Comparison of ENCODE assay signal across 13 cellular contexts in the genomic region with DNA sequence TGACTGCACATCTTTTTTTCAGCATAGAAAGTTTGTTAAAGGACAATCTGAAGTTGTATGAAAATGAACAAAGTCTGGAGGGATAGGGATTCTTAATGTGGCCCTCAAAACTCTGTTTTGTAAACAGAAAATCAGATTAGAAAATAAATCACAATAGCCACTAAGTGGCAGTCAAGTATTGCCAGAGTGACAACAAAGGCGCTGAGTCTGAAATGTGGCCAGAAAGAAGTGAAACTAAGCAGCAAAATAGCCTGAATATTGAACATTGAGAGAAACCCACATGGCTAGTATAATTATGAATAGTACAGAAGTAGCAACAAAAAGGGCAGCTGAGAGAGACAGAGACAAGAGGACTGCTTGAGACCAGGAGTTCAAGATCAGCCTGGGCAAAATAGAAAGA.
DNase-seq lines count a peak whose midpoint lies in the region; ATAC-seq and TF ChIP-seq lines count a peak whose summit lies in the region.
"Had no signal": no experiment of that assay in that cellular context is flagged by ENCODE, and none has a peak within 500 bp of the region (broad histone marks: within the 10 kb centered on the region; RNA-seq: fewer than 3 reads in every experiment).

No MANE protein-coding gene starts in this region.

- H3K36me3 Mint-ChIP-seq in natural killer cell, result no peaks in the 10 kb centered on the region
- H3K36me3 Mint-ChIP-seq in activated CD8-positive, alpha-beta memory T cell treated with anti-CD3 and anti-CD28 coated beads, Interleukin-2, amount 10 ng/mL, durations not matched to agents 7 days and 5 days, result no peaks in the 10 kb centered on the region

- H3K4me1 Mint-ChIP-seq in natural killer cell, result no peaks in the 10 kb centered on the region
- H3K4me1 Mint-ChIP-seq in activated CD8-positive, alpha-beta memory T cell treated with anti-CD3 and anti-CD28 coated beads, Interleukin-2, amount 10 ng/mL, durations not matched to agents 7 days and 5 days, result no peaks in the 10 kb centered on the region

- no peak for TF ChIP-seq CTCF in natural killer cell (IDR thresholded peaks at IDR 0.05)
- TF ChIP-seq CTCF in spleen (IDR thresholded peaks at IDR 0.05 in 8 of 11, conservative IDR thresholded peaks at IDR 0.05 in 3 of 11), result no peak

- no peak overlapping the region for H3K27ac ChIP-seq in spleen
- H3K27ac ChIP-seq: pancreas had no signal

- CTCF ChIA-PET in activated CD8-positive, alpha-beta memory T cell treated with anti-CD3 and anti-CD28 coated beads, Interleukin-2, amount 10 ng/mL, durations not matched to agents 7 days and 5 days (lab: Charles Lee), result no interaction called here

- TF ChIP-seq POLR2A in spleen (IDR thresholded peaks at IDR 0.05), result no peak

- no peaks in the 10 kb centered on the region for H3K9me3 Mint-ChIP-seq in natural killer cell
- H3K9me3 Mint-ChIP-seq in activated CD8-positive, alpha-beta memory T cell treated with anti-CD3 and anti-CD28 coated beads, Interleukin-2, amount 10 ng/mL, durations not matched to agents 7 days and 5 days (ENCODE audit: low read depth), result no peaks in the 10 kb centered on the region
- H3K9me3 Mint-ChIP-seq: stimulated activated naive CD8-positive, alpha-beta T cell treated with anti-CD3 and anti-CD28 coated beads, Interleukin-15, Interleukin-2, amounts not matched to agents 100 ng/mL and 50 ng/mL, for 24 hours had no signal

- no peaks in the 10 kb centered on the region for H3K9me3 ChIP-seq in spleen
- H3K9me3 ChIP-seq: pancreas had no signal

- peaks cover 3 to 22% of the 10 kb centered on the region in 2 donors for H3K27me3 Mint-ChIP-seq in natural killer cell (ENCODE audit: low read depth in 2 of 2)
- peaks cover 6% of the 10 kb centered on the region for H3K27me3 Mint-ChIP-seq in activated CD8-positive, alpha-beta memory T cell treated with anti-CD3 and anti-CD28 coated beads, Interleukin-2, amount 10 ng/mL, durations not matched to agents 7 days and 5 days
- H3K27me3 Mint-ChIP-seq: stimulated activated naive CD8-positive, alpha-beta T cell treated with anti-CD3 and anti-CD28 coated beads, Interleukin-15, Interleukin-2, amounts not matched to agents 100 ng/mL and 50 ng/mL, for 24 hours had no signal

- DNase-seq in COR-L47 (lab: John Stamatoyannopoulos, UW), result peak; percentile 4
- peak; percentile 9 for DNase-seq in RKO (ENCODE audit: low spot score)
- DNase-seq in natural killer cell, result no peak
- DNase-seq in activated CD8-positive, alpha-beta memory T cell treated with anti-CD3 and anti-CD28 coated beads, Interleukin-2, amount 10 ng/mL, durations not matched to agents 7 days and 5 days, result no peak
- DNase-seq in spleen, result no peak
- DNase-seq: AML-193; effector CD4-positive, alpha-beta T cell; pancreas; stimulated activated CD4-positive, alpha-beta T cell treated with anti-CD3 and anti-CD28 coated beads, Interleukin-1b, Interleukin-23, amount 100 ng/mL, for 48 hours had no signal

- H3K27me3 ChIP-seq in spleen (replicated peaks in 1 of 7), result peaks cover 0 to 5% (median 0%) of the 10 kb centered on the region in 7 donors

- H3K27ac Mint-ChIP-seq in natural killer cell, result no peak overlapping the region
- no peak overlapping the region for H3K27ac Mint-ChIP-seq in activated CD8-positive, alpha-beta memory T cell treated with anti-CD3 and anti-CD28 coated beads, Interleukin-2, amount 10 ng/mL, durations not matched to agents 7 days and 5 days
- H3K27ac Mint-ChIP-seq: stimulated activated naive CD8-positive, alpha-beta T cell treated with anti-CD3 and anti-CD28 coated beads, Interleukin-15, Interleukin-2, amounts not matched to agents 100 ng/mL and 50 ng/mL, for 24 hours had no signal

- no peak overlapping the region for H3K4me3 ChIP-seq in spleen
- H3K4me3 ChIP-seq: pancreas had no signal

- no peak overlapping the region for H3K4me3 Mint-ChIP-seq in natural killer cell
- H3K4me3 Mint-ChIP-seq in activated CD8-positive, alpha-beta memory T cell treated with anti-CD3 and anti-CD28 coated beads, Interleukin-2, amount 10 ng/mL, durations not matched to agents 7 days and 5 days, result no peak overlapping the region
- H3K4me3 Mint-ChIP-seq: stimulated activated naive CD8-positive, alpha-beta T cell treated with anti-CD3 and anti-CD28 coated beads, Interleukin-15, Interleukin-2, amounts not matched to agents 100 ng/mL and 50 ng/mL, for 24 hours had no signal

- intact Hi-C loops in natural killer cell (cut with micrococcal nuclease) (no loop called here), spleen (cut with DNase I; ENCODE audit: low total_unique reads) (no loop called here)

- no peaks in the 10 kb centered on the region for H3K36me3 ChIP-seq in spleen
- H3K36me3 ChIP-seq: pancreas had no signal

- 33 to 53% (median 41%) methylated on average over 1 of the region's 1 CpG for WGBS in spleen, 5 donors

- no peaks in the 10 kb centered on the region for H3K4me1 ChIP-seq in spleen
- H3K4me1 ChIP-seq: pancreas had no signal

- ATAC-seq in GM18858 (IDR thresholded peaks at IDR 0.05; ENCODE audit: unreplicated experiment), result peak; percentile 63
- peak; percentile 64 for ATAC-seq in HG03558 (IDR thresholded peaks at IDR 0.05; ENCODE audit: extremely low read depth, unreplicated experiment)
- no peak for ATAC-seq in natural killer cell
- no peak for ATAC-seq in activated CD8-positive, alpha-beta memory T cell treated with anti-CD3 and anti-CD28 coated beads, Interleukin-2, amount 10 ng/mL, durations not matched to agents 7 days and 5 days
- ATAC-seq in HG03520 (IDR thresholded peaks at IDR 0.05; ENCODE audit: unreplicated experiment), result no peak
- ATAC-seq: pancreas had no signal

Comparison
In these comparisons a context has a peak if more than half of its experiments do, and no peak if none do; other contexts are left out.
1. DNase-seq: peak in COR-L47 (single experiment) and RKO (single experiment); none in natural killer cell (single experiment), activated CD8-positive, alpha-beta memory T cell treated with anti-CD3 and anti-CD28 coated beads, Interleukin-2, amount 10 ng/mL, durations not matched to agents 7 days and 5 days (single experiment) and spleen (single experiment).
2. ATAC-seq: peak in GM18858 (single experiment) and HG03558 (single experiment); none in natural killer cell (0 of 3), activated CD8-positive, alpha-beta memory T cell treated with anti-CD3 and anti-CD28 coated beads, Interleukin-2, amount 10 ng/mL, durations not matched to agents 7 days and 5 days (single experiment) and HG03520 (single experiment).